In the genomic region with DNA sequence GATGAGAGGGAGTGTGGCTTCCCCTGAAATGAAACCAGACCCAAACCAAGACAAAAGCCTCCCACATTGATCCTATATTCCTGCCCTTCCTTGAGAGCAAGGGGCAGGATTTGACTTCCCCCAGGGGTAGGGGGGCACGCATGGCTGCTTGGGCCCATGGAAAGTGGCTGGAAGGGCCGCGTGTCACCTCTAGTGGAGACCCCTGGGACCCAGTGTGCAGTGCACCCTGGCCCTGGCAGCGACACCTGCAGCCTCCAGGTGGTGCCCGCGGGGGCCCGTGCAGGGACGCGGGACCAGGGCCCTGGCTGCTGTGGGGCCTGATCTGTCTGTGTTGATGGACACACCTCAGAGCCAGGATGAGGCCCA, we compare ENCODE assay signal across 7 cellular contexts. TPM values are rescaled to one million over a fixed set of nuclear protein-coding genes. Genes with fewer than 3 reads are reported as not detected.
DNase-seq lines count a peak whose midpoint lies in the region; ATAC-seq and TF ChIP-seq lines count a peak whose summit lies in the region.

No MANE protein-coding gene starts in this region.

- TF ChIP-seq EP300 in suprapubic skin (IDR thresholded peaks at IDR 0.05), result no peak

- H3K4me3 ChIP-seq in heart right ventricle, result peak overlapping the region in 5 of 10 donors; percentile 7 to 23 (median 18)
- peak overlapping the region; percentile 12 for H3K4me3 ChIP-seq in suprapubic skin

- 53 to 65% methylated on average over 9 of the region's 9 CpGs for WGBS in heart right ventricle, 2 donors
- 75% methylated on average over 3 of the region's 9 CpGs for WGBS in suprapubic skin

- H3K4me1 ChIP-seq in heart right ventricle, result peaks cover 10 to 46% (median 34%) of the 10 kb centered on the region in 9 donors
- H3K4me1 ChIP-seq in suprapubic skin, result peaks cover 51% of the 10 kb centered on the region

- intact Hi-C loops in heart right ventricle (cut with DNase I), result no loop called here

- DNase-seq in OCI-M1 (lab: John Stamatoyannopoulos, UW) (peak; percentile 44), heart right ventricle (no peak), suprapubic skin (ENCODE audit: low spot score in 2 of 2) (no peak)

- ATAC-seq in GM18870 (IDR thresholded peaks at IDR 0.05; ENCODE audit: unreplicated experiment), result peak; percentile 6
- ATAC-seq in HG02759 (IDR thresholded peaks at IDR 0.05; ENCODE audit: unreplicated experiment), result peak; percentile 55
- peak in 7 of 8 donors; percentile 1 to 26 (median 3) for ATAC-seq in heart right ventricle
- ATAC-seq in GM19467 (IDR thresholded peaks at IDR 0.05; ENCODE audit: unreplicated experiment), result no peak
- no peak for ATAC-seq in SK-N-SH treated with all-trans-retinoic acid at 6 μM for 48 hours

- H3K36me3 ChIP-seq in heart right ventricle (no peaks in the 10 kb centered on the region), suprapubic skin (no peaks in the 10 kb centered on the region)

- TF ChIP-seq CTCF in heart right ventricle (IDR thresholded peaks at IDR 0.05), result peak in 1 of 9 donors; percentile 6
- no peak for TF ChIP-seq CTCF in suprapubic skin (IDR thresholded peaks at IDR 0.05)

- H3K9me3 ChIP-seq in heart right ventricle, result no peaks in the 10 kb centered on the region
- no peaks in the 10 kb centered on the region for H3K9me3 ChIP-seq in suprapubic skin

- TF ChIP-seq POLR2A in suprapubic skin (IDR thresholded peaks at IDR 0.05), result no peak

- H3K27me3 ChIP-seq in heart right ventricle (no peaks in the 10 kb centered on the region), suprapubic skin (peaks cover 5% of the 10 kb centered on the region)

- peak overlapping the region; percentile 72 to 95 (median 90) for H3K27ac ChIP-seq in heart right ventricle
- peak overlapping the region; percentile 92 for H3K27ac ChIP-seq in suprapubic skin

TF ChIP-seq in SK-N-SH treated with all-trans-retinoic acid at 6 μM for 48 hours, 23 proteins besides CTCF, POLR2A, EP300 and RAD21:
- TF ChIP-seq PPARA (CRISPR knock-in tag; IDR thresholded peaks at IDR 0.05; ENCODE audit: borderline replicate concordance) (no peak), ZNF565 (CRISPR knock-in tag; conservative IDR thresholded peaks at IDR 0.05; ENCODE audit: low read depth) (no peak), ZFP30 (CRISPR knock-in tag; IDR thresholded peaks at IDR 0.05) (no peak), GLIS3 (CRISPR knock-in tag; IDR thresholded peaks at IDR 0.05) (no peak), CSDC2 (CRISPR knock-in tag; IDR thresholded peaks at IDR 0.05) (no peak), TCF4 (CRISPR knock-in tag; IDR thresholded peaks at IDR 0.05; ENCODE audit: borderline replicate concordance) (no peak), ZC3H10 (CRISPR knock-in tag; IDR thresholded peaks at IDR 0.05) (no peak), TOX (CRISPR knock-in tag; IDR thresholded peaks at IDR 0.05; ENCODE audit: borderline replicate concordance) (no peak), ZNF8 (CRISPR knock-in tag; IDR thresholded peaks at IDR 0.05) (no peak)
- TF ChIP-seq, protein P1, sequence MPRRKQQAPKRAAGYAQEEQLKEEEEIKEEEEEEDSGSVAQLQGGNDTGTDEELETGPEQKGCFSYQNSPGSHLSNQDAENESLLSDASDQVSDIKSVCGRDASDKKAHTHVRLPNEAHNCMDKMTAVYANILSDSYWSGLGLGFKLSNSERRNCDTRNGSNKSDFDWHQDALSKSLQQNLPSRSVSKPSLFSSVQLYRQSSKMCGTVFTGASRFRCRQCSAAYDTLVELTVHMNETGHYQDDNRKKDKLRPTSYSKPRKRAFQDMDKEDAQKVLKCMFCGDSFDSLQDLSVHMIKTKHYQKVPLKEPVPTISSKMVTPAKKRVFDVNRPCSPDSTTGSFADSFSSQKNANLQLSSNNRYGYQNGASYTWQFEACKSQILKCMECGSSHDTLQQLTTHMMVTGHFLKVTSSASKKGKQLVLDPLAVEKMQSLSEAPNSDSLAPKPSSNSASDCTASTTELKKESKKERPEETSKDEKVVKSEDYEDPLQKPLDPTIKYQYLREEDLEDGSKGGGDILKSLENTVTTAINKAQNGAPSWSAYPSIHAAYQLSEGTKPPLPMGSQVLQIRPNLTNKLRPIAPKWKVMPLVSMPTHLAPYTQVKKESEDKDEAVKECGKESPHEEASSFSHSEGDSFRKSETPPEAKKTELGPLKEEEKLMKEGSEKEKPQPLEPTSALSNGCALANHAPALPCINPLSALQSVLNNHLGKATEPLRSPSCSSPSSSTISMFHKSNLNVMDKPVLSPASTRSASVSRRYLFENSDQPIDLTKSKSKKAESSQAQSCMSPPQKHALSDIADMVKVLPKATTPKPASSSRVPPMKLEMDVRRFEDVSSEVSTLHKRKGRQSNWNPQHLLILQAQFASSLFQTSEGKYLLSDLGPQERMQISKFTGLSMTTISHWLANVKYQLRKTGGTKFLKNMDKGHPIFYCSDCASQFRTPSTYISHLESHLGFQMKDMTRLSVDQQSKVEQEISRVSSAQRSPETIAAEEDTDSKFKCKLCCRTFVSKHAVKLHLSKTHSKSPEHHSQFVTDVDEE (CRISPR knock-in tag; IDR thresholded peaks at IDR 0.05), result no peak
- TF ChIP-seq, protein P2, sequence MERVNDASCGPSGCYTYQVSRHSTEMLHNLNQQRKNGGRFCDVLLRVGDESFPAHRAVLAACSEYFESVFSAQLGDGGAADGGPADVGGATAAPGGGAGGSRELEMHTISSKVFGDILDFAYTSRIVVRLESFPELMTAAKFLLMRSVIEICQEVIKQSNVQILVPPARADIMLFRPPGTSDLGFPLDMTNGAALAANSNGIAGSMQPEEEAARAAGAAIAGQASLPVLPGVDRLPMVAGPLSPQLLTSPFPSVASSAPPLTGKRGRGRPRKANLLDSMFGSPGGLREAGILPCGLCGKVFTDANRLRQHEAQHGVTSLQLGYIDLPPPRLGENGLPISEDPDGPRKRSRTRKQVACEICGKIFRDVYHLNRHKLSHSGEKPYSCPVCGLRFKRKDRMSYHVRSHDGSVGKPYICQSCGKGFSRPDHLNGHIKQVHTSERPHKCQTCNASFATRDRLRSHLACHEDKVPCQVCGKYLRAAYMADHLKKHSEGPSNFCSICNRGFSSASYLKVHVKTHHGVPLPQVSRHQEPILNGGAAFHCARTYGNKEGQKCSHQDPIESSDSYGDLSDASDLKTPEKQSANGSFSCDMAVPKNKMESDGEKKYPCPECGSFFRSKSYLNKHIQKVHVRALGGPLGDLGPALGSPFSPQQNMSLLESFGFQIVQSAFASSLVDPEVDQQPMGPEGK (CRISPR knock-in tag; IDR thresholded peaks at IDR 0.05; ENCODE audit: borderline replicate concordance), result no peak
TF ChIP-seq in SK-N-SH treated with all-trans-retinoic acid at 6 μM for 48 hours: peak in this region for 0.

RNA-seq across cellular contexts. Expression of a gene that starts 18.0 kb away (rescaled TPM):
- total RNA-seq in heart right ventricle (10 to 100 TPM in 3 of 10 donors, 1 to 10 TPM in 7; 1.5 to 34.3 (median 4.9) TPM), suprapubic skin (10 to 100 TPM; 50.2 to 59.1 (median 52.7) TPM)
- polyA plus RNA-seq in heart right ventricle, result 10 to 100 TPM; 21.7 to 52.7 TPM

Comparison
In these comparisons a context has a peak if more than half of its experiments do, and no peak if none do; other contexts are left out.
1. ATAC-seq: peak in GM18870 (single experiment), HG02759 (single experiment) and heart right ventricle (7 of 8); none in GM19467 (single experiment) and SK-N-SH treated with all-trans-retinoic acid at 6 μM for 48 hours (single experiment).